ENCODE assay signal across 33 cellular contexts in genomic region chr3:179186426-179186825, GRCh38.
"Had no signal": no experiment of that assay in that cellular context is flagged by ENCODE, and none has a peak within 500 bp of the region (broad histone marks: within the 10 kb centered on the region; RNA-seq: fewer than 3 reads in every experiment).

No MANE protein-coding gene starts in this region.

- H3K27ac Mint-ChIP-seq: activated CD4-positive, alpha-beta memory T cell treated with anti-CD3 and anti-CD28 coated beads, Interleukin-2, amount 10 ng/mL, durations not matched to agents 7 days and 5 days; activated CD4-positive, alpha-beta T cell treated with anti-CD3 and anti-CD28 coated beads, Interleukin-2, amount 10 ng/mL, durations not matched to agents 24 days and 14 days; activated naive CD4-positive, alpha-beta T cell treated with anti-CD3 and anti-CD28 coated beads, Interleukin-2, amount 10 ng/mL, durations not matched to agents 7 days and 5 days; activated T-cell treated with anti-CD3 and anti-CD28 coated beads, Interleukin-2, amount 50 U/mL, for 24 hours; immature natural killer cell; mesothelial cell of epicardium; nephron progenitor cell; stimulated activated effector memory CD8-positive, alpha-beta T cell treated with anti-CD3 and anti-CD28 coated beads, Interleukin-12 subunit alpha, Interleukin-12 subunit beta, amount 100 ng/mL, for 72 hours; stimulated activated naive CD8-positive, alpha-beta T cell treated with anti-CD3 and anti-CD28 coated beads, Interleukin-15, Interleukin-2, amounts not matched to agents 100 ng/mL and 50 ng/mL, for 24 hours; type B pancreatic cell had no signal

- H3K4me3 Mint-ChIP-seq: activated CD4-positive, alpha-beta memory T cell treated with anti-CD3 and anti-CD28 coated beads, Interleukin-2, amount 10 ng/mL, durations not matched to agents 7 days and 5 days; activated CD4-positive, alpha-beta T cell treated with anti-CD3 and anti-CD28 coated beads, Interleukin-2, amount 10 ng/mL, durations not matched to agents 24 days and 14 days; activated naive CD4-positive, alpha-beta T cell treated with anti-CD3 and anti-CD28 coated beads, Interleukin-2, amount 10 ng/mL, durations not matched to agents 7 days and 5 days; activated T-cell treated with anti-CD3 and anti-CD28 coated beads, Interleukin-2, amount 50 U/mL, for 24 hours; central memory CD8-positive, alpha-beta T cell; immature natural killer cell; mesothelial cell of epicardium; naive B cell; nephron progenitor cell; stimulated activated effector memory CD8-positive, alpha-beta T cell treated with anti-CD3 and anti-CD28 coated beads, Interleukin-12 subunit alpha, Interleukin-12 subunit beta, amount 100 ng/mL, for 72 hours; stimulated activated naive CD8-positive, alpha-beta T cell treated with anti-CD3 and anti-CD28 coated beads, Interleukin-15, Interleukin-2, amounts not matched to agents 100 ng/mL and 50 ng/mL, for 24 hours; type B pancreatic cell had no signal

- H3K36me3 Mint-ChIP-seq: activated naive CD4-positive, alpha-beta T cell treated with anti-CD3 and anti-CD28 coated beads, Interleukin-2, amount 10 ng/mL, durations not matched to agents 7 days and 5 days; immature natural killer cell; mesothelial cell of epicardium; naive B cell; stimulated activated effector memory CD8-positive, alpha-beta T cell treated with anti-CD3 and anti-CD28 coated beads, Interleukin-12 subunit alpha, Interleukin-12 subunit beta, amount 100 ng/mL, for 72 hours; type B pancreatic cell had no signal

- DNase-seq: activated CD4-positive, alpha-beta memory T cell treated with anti-CD3 and anti-CD28 coated beads, Interleukin-2, amount 10 ng/mL, durations not matched to agents 7 days and 5 days; activated CD4-positive, alpha-beta T cell treated with anti-CD3 and anti-CD28 coated beads, Interleukin-2, amount 10 ng/mL, durations not matched to agents 24 days and 14 days; activated CD8-positive, alpha-beta memory T cell treated with anti-CD3 and anti-CD28 coated beads, Interleukin-2, amount 50 U/mL, for 48 hours; activated gamma-delta T cell; activated naive CD4-positive, alpha-beta T cell treated with anti-CD3 and anti-CD28 coated beads, Interleukin-2, amount 10 ng/mL, durations not matched to agents 7 days and 5 days; activated T-cell treated with anti-CD3 and anti-CD28 coated beads, Interleukin-2, amount 50 U/mL, for 24 hours; amniotic stem cell; effector CD8-positive, alpha-beta T cell; erythroblast; foreskin fibroblast; heart left ventricle; hypothalamus; immature natural killer cell; kidney; left colon; naive B cell; nephron progenitor cell; right lobe of liver; stimulated activated CD4-positive, alpha-beta T cell treated with anti-CD3 and anti-CD28 coated beads, Interleukin-12 subunit alpha, Interleukin-12 subunit beta, amount 100 ng/mL, for 4 hours; stimulated activated CD4-positive, alpha-beta T cell treated with anti-CD3 and anti-CD28 coated beads, Interleukin-4, amount 100 ng/mL, for 1 hour; substantia nigra; T-helper 1 cell had no signal

- H3K9me3 Mint-ChIP-seq: activated CD4-positive, alpha-beta memory T cell treated with anti-CD3 and anti-CD28 coated beads, Interleukin-2, amount 10 ng/mL, durations not matched to agents 7 days and 5 days; activated CD4-positive, alpha-beta T cell treated with anti-CD3 and anti-CD28 coated beads, Interleukin-2, amount 10 ng/mL, durations not matched to agents 24 days and 14 days; activated naive CD4-positive, alpha-beta T cell treated with anti-CD3 and anti-CD28 coated beads, Interleukin-2, amount 10 ng/mL, durations not matched to agents 7 days and 5 days; activated T-cell treated with anti-CD3 and anti-CD28 coated beads, Interleukin-2, amount 50 U/mL, for 24 hours; central memory CD8-positive, alpha-beta T cell; immature natural killer cell; mesothelial cell of epicardium; naive B cell; nephron progenitor cell; stimulated activated effector memory CD8-positive, alpha-beta T cell treated with anti-CD3 and anti-CD28 coated beads, Interleukin-12 subunit alpha, Interleukin-12 subunit beta, amount 100 ng/mL, for 72 hours; stimulated activated naive CD8-positive, alpha-beta T cell treated with anti-CD3 and anti-CD28 coated beads, Interleukin-15, Interleukin-2, amounts not matched to agents 100 ng/mL and 50 ng/mL, for 24 hours; type B pancreatic cell had no signal

- H3K27me3 ChIP-seq: heart left ventricle, neutrophil, right lobe of liver, vagina had no signal

- H3K27ac ChIP-seq: heart left ventricle, neutrophil, right lobe of liver, skin epidermis, vagina, VCaP had no signal

- H3K27me3 Mint-ChIP-seq: activated CD4-positive, alpha-beta memory T cell treated with anti-CD3 and anti-CD28 coated beads, Interleukin-2, amount 10 ng/mL, durations not matched to agents 7 days and 5 days; activated CD4-positive, alpha-beta T cell treated with anti-CD3 and anti-CD28 coated beads, Interleukin-2, amount 10 ng/mL, durations not matched to agents 24 days and 14 days; activated naive CD4-positive, alpha-beta T cell treated with anti-CD3 and anti-CD28 coated beads, Interleukin-2, amount 10 ng/mL, durations not matched to agents 7 days and 5 days; activated T-cell treated with anti-CD3 and anti-CD28 coated beads, Interleukin-2, amount 50 U/mL, for 24 hours; central memory CD8-positive, alpha-beta T cell; naive B cell; stimulated activated naive CD8-positive, alpha-beta T cell treated with anti-CD3 and anti-CD28 coated beads, Interleukin-15, Interleukin-2, amounts not matched to agents 100 ng/mL and 50 ng/mL, for 24 hours; type B pancreatic cell had no signal

- H3K9me3 ChIP-seq: heart left ventricle, neutrophil, right lobe of liver, vagina had no signal

- FAIRE-seq: bronchial epithelial cell, endometrium, kidney had no signal

- H3K4me3 ChIP-seq: heart left ventricle, right lobe of liver, skin epidermis, vagina had no signal

- H3K36me3 ChIP-seq: heart left ventricle, neutrophil, right lobe of liver, vagina had no signal
